10 cellular contexts compared by ENCODE assay signal in the genomic region with DNA sequence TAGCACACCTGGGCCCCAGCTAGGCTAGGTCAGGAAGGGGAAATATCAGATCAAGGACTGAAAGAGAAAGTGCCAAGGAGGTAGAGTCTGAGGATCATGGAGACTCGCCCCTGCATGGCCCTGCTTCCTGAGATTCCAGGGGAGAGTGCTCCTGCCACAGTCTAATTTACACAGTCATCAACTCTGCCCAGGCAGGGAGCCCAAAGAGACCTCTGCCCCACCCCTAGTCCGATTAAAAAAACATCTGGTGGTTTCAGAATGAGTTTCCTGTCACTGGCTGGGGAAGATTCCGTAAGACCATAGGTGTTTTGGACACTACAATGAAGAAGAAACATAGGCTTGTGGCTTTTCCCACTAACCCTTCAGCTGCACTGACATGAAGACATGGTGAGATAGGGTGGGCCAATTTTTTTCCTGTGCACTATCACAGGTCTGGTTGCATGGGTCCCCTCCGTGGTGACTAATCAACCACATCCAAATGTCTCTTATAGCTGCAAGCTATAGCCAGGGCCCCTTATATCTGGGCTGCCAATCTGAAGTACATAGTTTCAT. TPM values are rescaled to one million over a fixed set of nuclear protein-coding genes. Genes with fewer than 3 reads are reported as not detected.
DNase-seq lines count a peak whose midpoint lies in the region; ATAC-seq and TF ChIP-seq lines count a peak whose summit lies in the region.
"Had no signal": no experiment of that assay in that cellular context is flagged by ENCODE, and none has a peak within 500 bp of the region (broad histone marks: within the 10 kb centered on the region; RNA-seq: fewer than 3 reads in every experiment).

No MANE protein-coding gene starts in this region.

- TF ChIP-seq CTCF in OCI-LY3 (IDR thresholded peaks at IDR 0.05; ENCODE audit: low read depth, low read length), result no peak
- TF ChIP-seq CTCF in ovary (IDR thresholded peaks at IDR 0.05), result no peak

- TF ChIP-seq EP300 in ovary (IDR thresholded peaks at IDR 0.05), result no peak

- POLR2A ChIA-PET in activated CD4-positive, alpha-beta T cell treated with anti-CD3 and anti-CD28 coated beads for 36 hours (lab: Charles Lee), result interaction anchor here (0.7 kb wide), 1 partner anchor 32 kb away, joined by 3 read pairs; a partner anchor contains a TSS

- no peaks in the 10 kb centered on the region for H3K79me2 ChIP-seq in OCI-LY3 (ENCODE audit: low read length)

- H3K9ac ChIP-seq in OCI-LY3 (ENCODE audit: low read length), result peak overlapping the region; percentile 4; the same call in 1 of the 2 replicates

- H3K36me3 ChIP-seq in OCI-LY3 (replicated peaks; ENCODE audit: low read depth, low read length) (no peaks in the 10 kb centered on the region), ovary (no peaks in the 10 kb centered on the region)

- peak; percentile 80 for ATAC-seq in activated CD4-positive, alpha-beta T cell treated with anti-CD3 and anti-CD28 coated beads for 36 hours
- ATAC-seq in HG02840 (IDR thresholded peaks at IDR 0.05; ENCODE audit: low FRiP score, unreplicated experiment), result peak; percentile 95
- ATAC-seq: A549 had no signal

- DNase-seq in activated CD4-positive, alpha-beta T cell treated with anti-CD3 and anti-CD28 coated beads for 36 hours, result peak; percentile 60
- no peak for DNase-seq in activated CD4-positive, alpha-beta T cell treated with anti-CD3 and anti-CD28 coated beads for 1 hour
- DNase-seq in stimulated activated CD4-positive, alpha-beta T cell treated with anti-CD3 and anti-CD28 coated beads, Interleukin-2, amount 100 ng/mL, for 24 hours, result peak; percentile 25 to 37
- DNase-seq in ovary, result no peak
- DNase-seq in NCI-H187 treated with DMSO at 0.1 percent for 48 hours (lab: John Stamatoyannopoulos, UW), result no peak
- no peak for DNase-seq in HuH-7 (ENCODE audit: low spot score)
- DNase-seq: NCI-H146 had no signal

- H3K27ac Mint-ChIP-seq in activated CD4-positive, alpha-beta T cell treated with anti-CD3 and anti-CD28 coated beads for 36 hours, result peak overlapping the region; percentile 86

- no peak for TF ChIP-seq POLR2A in ovary (IDR thresholded peaks at IDR 0.05)

- peak overlapping the region; percentile 62 for H3K4me2 ChIP-seq in OCI-LY3 (ENCODE audit: low read length)
- H3K4me2 ChIP-seq: A549 had no signal

- peak overlapping the region; percentile 44 for H3K4me3 ChIP-seq in OCI-LY3 (ENCODE audit: low read length)
- H3K4me3 ChIP-seq in ovary, result no peak overlapping the region
- H3K4me3 ChIP-seq: A549 had no signal

- no peaks in the 10 kb centered on the region for H4K20me1 ChIP-seq in OCI-LY3 (ENCODE audit: insufficient read depth, low read length)

- peak overlapping the region; percentile 6 for H3K27ac ChIP-seq in OCI-LY3 (ENCODE audit: low read length)
- H3K27ac ChIP-seq in ovary, result no peak overlapping the region
- H3K27ac ChIP-seq: A549 had no signal

- no peaks in the 10 kb centered on the region for H3K27me3 Mint-ChIP-seq in activated CD4-positive, alpha-beta T cell treated with anti-CD3 and anti-CD28 coated beads for 36 hours

- 60 to 70% (median 61%) methylated on average over 4 of the region's 4 CpGs for WGBS in ovary, 3 donors

- peaks cover 16% of the 10 kb centered on the region for H3K4me1 ChIP-seq in OCI-LY3 (ENCODE audit: low read length)
- no peaks in the 10 kb centered on the region for H3K4me1 ChIP-seq in ovary (ENCODE audit: insufficient read depth)
- H3K4me1 ChIP-seq: A549 had no signal

- peak overlapping the region; percentile 41 for H3K4me3 Mint-ChIP-seq in activated CD4-positive, alpha-beta T cell treated with anti-CD3 and anti-CD28 coated beads for 36 hours

- H3K9me3 ChIP-seq in OCI-LY3 (ENCODE audit: insufficient read depth, low read length) (no peaks in the 10 kb centered on the region), ovary (no peaks in the 10 kb centered on the region)
- H3K9me3 ChIP-seq: A549 had no signal

- no peaks in the 10 kb centered on the region for H3K9me3 Mint-ChIP-seq in activated CD4-positive, alpha-beta T cell treated with anti-CD3 and anti-CD28 coated beads for 36 hours (ENCODE audit: low read depth)

- peaks cover 77% of the 10 kb centered on the region for H3K4me1 Mint-ChIP-seq in activated CD4-positive, alpha-beta T cell treated with anti-CD3 and anti-CD28 coated beads for 36 hours

- H3K27me3 ChIP-seq in OCI-LY3 (ENCODE audit: low read depth, low read length) (no peaks in the 10 kb centered on the region), ovary (no peaks in the 10 kb centered on the region)

- H3K36me3 Mint-ChIP-seq in activated CD4-positive, alpha-beta T cell treated with anti-CD3 and anti-CD28 coated beads for 36 hours (ENCODE audit: low read depth), result peaks cover 2% of the 10 kb centered on the region

- CTCF ChIA-PET in activated CD4-positive, alpha-beta T cell treated with anti-CD3 and anti-CD28 coated beads for 36 hours (lab: Charles Lee), result no interaction called here

- 0 out of 2 replicates have a peak overlapping the region, but pooled peaks have one; percentile 1 for H2AFZ ChIP-seq in OCI-LY3 (ENCODE audit: low read depth, low read length)

- intact Hi-C loops in activated CD4-positive, alpha-beta T cell treated with anti-CD3 and anti-CD28 coated beads for 36 hours (cut with DNase I, micrococcal nuclease), result loop anchor here (1.0 kb wide), 2 partner anchors 9 to 31 kb away; a partner anchor contains a TSS
- intact Hi-C loops in ovary (cut with DNase I), result no loop called here

RNA-seq across cellular contexts. Expression of a gene that starts 31.5 kb away (rescaled TPM):
- total RNA-seq in activated CD4-positive, alpha-beta T cell treated with anti-CD3 and anti-CD28 coated beads for 36 hours, result 1,000 to 10,000 TPM; 2,147 to 3,062 TPM
- 1 to 10 TPM in 3 of 7 donors, under 1 TPM in 1, not detected in 3; 0.25 to 2.6 (median 1.7) TPM for total RNA-seq in ovary
- 1 to 10 TPM in 1 of 2 donors, under 1 TPM in 1; 0.45 to 4.0 TPM for polyA plus RNA-seq in ovary
- polyA plus RNA-seq: A549 had no signal

RNA-seq across cellular contexts. Expression of a gene that starts 56.0 kb away (rescaled TPM):
- total RNA-seq in activated CD4-positive, alpha-beta T cell treated with anti-CD3 and anti-CD28 coated beads for 36 hours, result 10 to 100 TPM; 36.1 to 45.0 TPM
- total RNA-seq in ovary, result under 1 TPM in 4 of 7 donors, not detected in 3; 0.47 to 0.80 (median 0.51) TPM
- 1 to 10 TPM in 1 of 2 donors, under 1 TPM in 1; 0.25 to 6.6 TPM for polyA plus RNA-seq in ovary
- polyA plus RNA-seq: A549 had no signal

Comparison
In these comparisons a context has a peak if more than half of its experiments do, and no peak if none do; other contexts are left out.
1. DNase-seq: peak in activated CD4-positive, alpha-beta T cell treated with anti-CD3 and anti-CD28 coated beads for 36 hours (single experiment) and stimulated activated CD4-positive, alpha-beta T cell treated with anti-CD3 and anti-CD28 coated beads, Interleukin-2, amount 100 ng/mL, for 24 hours (2 of 2); none in activated CD4-positive, alpha-beta T cell treated with anti-CD3 and anti-CD28 coated beads for 1 hour (single experiment), ovary (0 of 5), NCI-H187 treated with DMSO at 0.1 percent for 48 hours (single experiment) and HuH-7 (single experiment).
2. RNA of a gene that starts 31.5 kb away (total RNA-seq): 2,147 to 3,062 TPM in activated CD4-positive, alpha-beta T cell treated with anti-CD3 and anti-CD28 coated beads for 36 hours; 0.25 to 2.6 TPM in ovary; every median in the first group is over 100 times any median in the second.
3. RNA of a gene that starts 56.0 kb away (total RNA-seq): 36.1 to 45.0 TPM in activated CD4-positive, alpha-beta T cell treated with anti-CD3 and anti-CD28 coated beads for 36 hours; 0.47 to 0.80 TPM in ovary; every median in the first group is over 10 times any median in the second.
4. intact Hi-C loops: an anchor here in activated CD4-positive, alpha-beta T cell treated with anti-CD3 and anti-CD28 coated beads for 36 hours (1.0 kb wide); none called in ovary.